Comparison of ENCODE assay signal across 11 cellular contexts in genomic region chr2:15281681-15282080, GRCh38.
"Had no signal": no experiment of that assay in that cellular context is flagged by ENCODE, and none has a peak within 500 bp of the region (broad histone marks: within the 10 kb centered on the region; RNA-seq: fewer than 3 reads in every experiment).

No MANE protein-coding gene starts in this region.

- ATAC-seq: HCT116, HepG2 had no signal

- H3K9ac ChIP-seq: GM23248, KMS-11 had no signal

- DNase-seq: GM23248, GOT3, H7, HFFc6, Karpas-422, KBM-7 had no signal

- H3K4me3 ChIP-seq: GM23248, HAP-1 had no signal

- H3K36me3 ChIP-seq: HAP-1 had no signal

- H3K4me2 ChIP-seq: KMS-11 had no signal

- H3K9me3 ChIP-seq: HAP-1 had no signal

- H3K4me1 ChIP-seq: HAP-1 had no signal

- H3K27ac ChIP-seq: GM23248, HL-60, KMS-11 had no signal

- H2AFZ ChIP-seq: GM23248 had no signal

- FAIRE-seq: HepG2 had no signal
